ENCODE assay signal across 9 cellular contexts in the genomic region with DNA sequence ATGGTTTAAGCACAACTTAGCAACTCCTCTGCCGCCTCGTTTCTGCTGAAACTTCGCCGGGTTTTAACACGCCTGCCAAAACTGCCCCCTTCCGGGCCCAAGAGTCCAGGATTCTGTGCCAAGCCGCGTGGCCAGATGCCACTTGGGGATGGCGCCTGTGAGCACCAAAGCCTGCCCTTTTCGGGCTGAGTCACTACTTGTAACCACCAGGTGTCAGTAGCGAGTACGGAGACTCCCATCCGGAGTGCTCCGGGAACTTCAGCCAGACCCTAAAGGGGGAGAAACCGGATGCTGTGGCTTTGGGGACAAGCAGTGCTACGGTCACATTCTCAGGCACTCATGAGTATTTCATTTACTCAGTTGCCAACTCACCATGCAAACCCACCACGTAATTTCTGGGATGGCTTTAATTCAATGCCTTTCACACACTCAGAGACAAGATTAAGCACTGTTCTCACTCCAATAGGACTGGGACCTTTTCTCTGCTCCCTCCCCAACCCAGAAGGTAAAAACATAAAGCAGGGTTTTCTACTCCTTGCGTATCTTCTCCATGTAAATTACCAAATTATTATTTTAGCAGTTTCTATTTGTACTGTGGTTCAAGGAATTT. TPM values are rescaled to one million over a fixed set of nuclear protein-coding genes. Genes with fewer than 3 reads are reported as not detected.
A peak's percentile ranks its signal among the peaks of the same experiment; 100 is the strongest.
DNase-seq lines count a peak whose midpoint lies in the region; ATAC-seq, FAIRE-seq and TF ChIP-seq lines count a peak whose summit lies in the region.
"Had no signal": no experiment of that assay in that cellular context is flagged by ENCODE, and none has a peak within 500 bp of the region (broad histone marks: within the 10 kb centered on the region; RNA-seq: fewer than 3 reads in every experiment).

No MANE protein-coding gene starts in this region.

- dilution Hi-C loops in endothelial cell of umbilical vein (cut with MboI; ENCODE audit: extremely low pct_ligation_motif_present, low sequenced_read_pairs), result no loop called here

- peak overlapping the region; percentile 74 for H3K4me2 ChIP-seq in endothelial cell of umbilical vein (ENCODE audit: insufficient read depth, low read length)

- H2AFZ ChIP-seq in ACC112 (ENCODE audit: low read length, unreplicated experiment) (peak overlapping the region; percentile 90), endothelial cell of umbilical vein (ENCODE audit: low read depth, low read length) (peak overlapping the region; percentile 38)

- H3K79me2 ChIP-seq in ACC112 (ENCODE audit: control insufficient read depth, insufficient read depth, low read length, unreplicated experiment), result peaks cover 85% of the 10 kb centered on the region
- H3K79me2 ChIP-seq in endothelial cell of umbilical vein (ENCODE audit: control insufficient read depth, insufficient read depth, low read length), result peaks cover 60% of the 10 kb centered on the region

- H3K27me3 ChIP-seq in ACC112 (ENCODE audit: insufficient read depth, low read length) (no peaks in the 10 kb centered on the region), endothelial cell of umbilical vein (ENCODE audit: control insufficient read depth in 2 of 2, insufficient read depth in 2 of 2, low read length in 2 of 2) (no peaks in the 10 kb centered on the region)

- peaks cover 70% of the 10 kb centered on the region for H3K27me3 Mint-ChIP-seq in stimulated activated memory B cell treated with anti-CD40 and anti-IgM and Interleukin-4, amounts not matched to agents 10 μg/mL and 1 μg/mL and 100 μg/mL, for 72 hours

- H3K27ac Mint-ChIP-seq in stimulated activated memory B cell treated with anti-CD40 and anti-IgM and Interleukin-4, amounts not matched to agents 10 μg/mL and 1 μg/mL and 100 μg/mL, for 72 hours, result no peak overlapping the region
- H3K27ac Mint-ChIP-seq: IgD-negative memory B cell had no signal

- peaks cover 26% of the 10 kb centered on the region for H3K4me1 Mint-ChIP-seq in stimulated activated memory B cell treated with anti-CD40 and anti-IgM and Interleukin-4, amounts not matched to agents 10 μg/mL and 1 μg/mL and 100 μg/mL, for 72 hours

- H3K4me3 ChIP-seq in ACC112 (ENCODE audit: low read depth, low read length), result peak overlapping the region; percentile 52
- peak overlapping the region in 1 of 3 experiments; percentile 12 for H3K4me3 ChIP-seq in endothelial cell of umbilical vein (replicated peaks in 1 of 3; ENCODE audit: insufficient read depth in 1 of 3, low read depth in 1 of 3, low read length in 3 of 3)

- no peaks in the 10 kb centered on the region for H3K9me1 ChIP-seq in endothelial cell of umbilical vein (replicated peaks; ENCODE audit: control insufficient read depth, extremely low read depth, insufficient read depth, low read length)

- H4K20me1 ChIP-seq in endothelial cell of umbilical vein (replicated peaks; ENCODE audit: control insufficient read depth, extremely low read depth, insufficient read depth, low read length), result no peaks in the 10 kb centered on the region

- peaks cover 42% of the 10 kb centered on the region for H3K4me1 ChIP-seq in ACC112 (ENCODE audit: control insufficient read depth, insufficient read depth, low read length, unreplicated experiment)
- H3K4me1 ChIP-seq in endothelial cell of umbilical vein (ENCODE audit: control insufficient read depth, extremely low read depth, insufficient read depth, low read length), result peaks cover 25% of the 10 kb centered on the region

- FAIRE-seq in endothelial cell of umbilical vein (lab: Jason Lieb, UNC), result peak; percentile 98

- no peaks in the 10 kb centered on the region for H3K36me3 Mint-ChIP-seq in stimulated activated memory B cell treated with anti-CD40 and anti-IgM and Interleukin-4, amounts not matched to agents 10 μg/mL and 1 μg/mL and 100 μg/mL, for 72 hours
- H3K36me3 Mint-ChIP-seq: IgD-negative memory B cell had no signal

- peaks cover 47% of the 10 kb centered on the region for H3K36me3 ChIP-seq in ACC112 (ENCODE audit: insufficient read depth, low read length)
- peaks cover 6 to 20% of the 10 kb centered on the region in 2 experiments for H3K36me3 ChIP-seq in endothelial cell of umbilical vein (ENCODE audit: control insufficient read depth in 2 of 2, extremely low read depth in 1 of 2, insufficient read depth in 2 of 2, low read length in 2 of 2)

- TF ChIP-seq POLR2A in endothelial cell of umbilical vein (IDR thresholded peaks at IDR 0.05; ENCODE audit: low read depth, low read length), result peak; percentile 62

- DNase-seq in GM13977 (ENCODE audit: low spot score), result peak; percentile 76
- DNase-seq in NCI-H526 treated with DMSO at 0.1 percent for 48 hours (lab: John Stamatoyannopoulos, UW), result peak; percentile 13
- peak in 2 of 3 experiments; percentile 31 to 44 for DNase-seq in activated CD8-positive, alpha-beta memory T cell treated with anti-CD3 and anti-CD28 coated beads for 48 hours (ENCODE audit: low read depth in 2 of 3, low spot score in 2 of 3)
- peak; percentile 70 for DNase-seq in endothelial cell of umbilical vein (ENCODE audit: low read depth, low spot score)
- DNase-seq in mucosa of gallbladder (ENCODE audit: low spot score), result peak; percentile 81

- CTCF ChIA-PET in endothelial cell of umbilical vein (lab: Charles Lee), result interaction anchor here (0.6 to 11.6 kb wide), 27 partner anchors 9 to 398 kb away, joined by 3 to 410 read pairs (median 4); no protein-coding TSS in a partner anchor

- H3K27ac ChIP-seq in ACC112 (ENCODE audit: low read depth, low read length) (peak overlapping the region; percentile 70), endothelial cell of umbilical vein (ENCODE audit: insufficient read depth, low read depth, low read length) (no peak overlapping the region)

- H3K9me3 Mint-ChIP-seq in stimulated activated memory B cell treated with anti-CD40 and anti-IgM and Interleukin-4, amounts not matched to agents 10 μg/mL and 1 μg/mL and 100 μg/mL, for 72 hours, result no peaks in the 10 kb centered on the region
- H3K9me3 Mint-ChIP-seq: IgD-negative memory B cell had no signal

- in situ Hi-C loops in GM13977 (cut with MboI; ENCODE audit: low pct_unique_long_range_greater_than_20kb, low sequenced_read_pairs, unreplicated experiment), result loop anchor here (25.0 kb wide), 1 partner anchor 255 kb away; no protein-coding TSS in a partner anchor

- H3K9ac ChIP-seq in endothelial cell of umbilical vein (replicated peaks; ENCODE audit: extremely low read depth, insufficient read depth, low read length), result no peak overlapping the region

- H3K9me3 ChIP-seq in endothelial cell of umbilical vein (replicated peaks; ENCODE audit: control insufficient read depth, insufficient read depth, low read length), result no peaks in the 10 kb centered on the region

- intact Hi-C loops in endothelial cell of umbilical vein (cut with micrococcal nuclease), result loop anchor here (1.0 to 2.0 kb wide), 2 partner anchors 269 to 741 kb away; partner anchors contain the start of genes TTC19 and ZSWIM7

- peak; percentile 72 for ATAC-seq in HG03095 (IDR thresholded peaks at IDR 0.05; ENCODE audit: unreplicated experiment)
- peak; percentile 62 for ATAC-seq in stimulated activated memory B cell treated with anti-CD40 and anti-IgM and Interleukin-4, amounts not matched to agents 10 μg/mL and 1 μg/mL and 100 μg/mL, for 72 hours

- POLR2A ChIA-PET in endothelial cell of umbilical vein (lab: Charles Lee), result no interaction called here

- BruUV-seq in endothelial cell of umbilical vein (replicated peaks; lab: Mats Ljungman, UMichigan), result no TSS peak

- peak; percentile 86 for TF ChIP-seq CTCF in GM13977 (IDR thresholded peaks at IDR 0.05; ENCODE audit: extremely low read depth, insufficient read depth, missing control alignments)
- TF ChIP-seq CTCF in endothelial cell of umbilical vein (IDR thresholded peaks at IDR 0.05; ENCODE audit: extremely low read depth in 1 of 2, insufficient read depth in 1 of 2, low read depth in 1 of 2, low read length in 2 of 2), result peak; percentile 87 to 92

- H3K4me3 Mint-ChIP-seq in stimulated activated memory B cell treated with anti-CD40 and anti-IgM and Interleukin-4, amounts not matched to agents 10 μg/mL and 1 μg/mL and 100 μg/mL, for 72 hours, result no peak overlapping the region

TF ChIP-seq in endothelial cell of umbilical vein, 7 proteins besides CTCF, POLR2A, EP300 and RAD21:
- TF ChIP-seq MYC (IDR thresholded peaks at IDR 0.05; ENCODE audit: low read depth, low read length) (peak; percentile 3), POLR2AphosphoS5 (IDR thresholded peaks at IDR 0.05; ENCODE audit: insufficient read depth, low read depth, low read length) (peak; percentile 61), GATA2 (IDR thresholded peaks at IDR 0.05; ENCODE audit: insufficient read depth, insufficient read length, low read depth, low read length) (no peak), FOS (IDR thresholded peaks at IDR 0.05; ENCODE audit: borderline replicate concordance, insufficient read depth, low read length) (peak; percentile 29)

RNA-seq across cellular contexts. Expression of gene PMP22, which starts 7.7 kb away (rescaled TPM):
- total RNA-seq in endothelial cell of umbilical vein (51.2 and 67.2 TPM in 2 replicates), mucosa of gallbladder (61.4 TPM)
- polyA plus RNA-seq in endothelial cell of umbilical vein, result 103 and 158 TPM in 2 replicates
- 95.8 and 102 TPM in 2 replicates for polyA plus RNA-seq in endothelial cell of umbilical vein (2011; cell fraction: cytosol; rRNA removed)
- polyA plus RNA-seq in endothelial cell of umbilical vein (2011; cell fraction: nucleus; rRNA removed), result 46.4 TPM in 2 replicates
- polyA plus RNA-seq in endothelial cell of umbilical vein (2012), result 51.3 and 77.4 TPM in 2 replicates
- polyA minus RNA-seq in endothelial cell of umbilical vein, result 301 and 323 TPM in 2 replicates
- polyA minus RNA-seq in endothelial cell of umbilical vein (2011; cell fraction: cytosol; rRNA and poly(A)+ RNA removed), result 18.7 TPM
- 33.0 and 47.6 TPM in 2 replicates for polyA minus RNA-seq in endothelial cell of umbilical vein (2011; cell fraction: nucleus; rRNA and poly(A)+ RNA removed)
- polyA plus RNA-seq: IgD-negative memory B cell had no signal

Comparison
In these comparisons a context has a peak if more than half of its experiments do, and no peak if none do; other contexts are left out.
1. DNase-seq: peak in every context shown above with its lines; median percentile 81 in mucosa of gallbladder; 76 in GM13977; 70 in endothelial cell of umbilical vein; 38 in activated CD8-positive, alpha-beta memory T cell treated with anti-CD3 and anti-CD28 coated beads for 48 hours; 13 in NCI-H526 treated with DMSO at 0.1 percent for 48 hours.